Comparison of ENCODE assay signal across 1 cellular context in genomic region chr3:188747487-188747886, GRCh38.
TF ChIP-seq lines count a peak whose summit lies in the region.

No MANE protein-coding gene starts in this region.

TF ChIP-seq in HepG2, 621 proteins besides CTCF, POLR2A, EP300 and RAD21 (continued from another document):
- TF ChIP-seq MLXIP (CRISPR knock-in tag; IDR thresholded peaks at IDR 0.05; ENCODE audit: borderline replicate concordance) (no peak), PAF1 (CRISPR knock-in tag; IDR thresholded peaks at IDR 0.05) (no peak), ZSCAN9 (CRISPR knock-in tag; IDR thresholded peaks at IDR 0.05; ENCODE audit: borderline replicate concordance) (no peak), NR2F6 (IDR thresholded peaks at IDR 0.05) (no peak), NR2F6 (CRISPR knock-in tag; IDR thresholded peaks at IDR 0.05) (no peak), SRSF9 (IDR thresholded peaks at IDR 0.05; ENCODE audit: borderline replicate concordance, insufficient read depth, low read depth, low read length, poor library complexity, severe bottlenecking) (no peak), ZNF180 (CRISPR knock-in tag; IDR thresholded peaks at IDR 0.05; ENCODE audit: borderline replicate concordance, low read depth) (no peak), AHR (CRISPR knock-in tag; IDR thresholded peaks at IDR 0.05) (no peak)
